In genomic region chr3:179512398-179512797, GRCh38 we compare ENCODE assay signal across 18 cellular contexts.
"Had no signal": no experiment of that assay in that cellular context is flagged by ENCODE, and none has a peak within 500 bp of the region (broad histone marks: within the 10 kb centered on the region; RNA-seq: fewer than 3 reads in every experiment).

No MANE protein-coding gene starts in this region.

- H3K4me3 Mint-ChIP-seq: activated CD4-positive, alpha-beta T cell treated with anti-CD3 and anti-CD28 coated beads, Interleukin-2, amount 10 ng/mL, durations not matched to agents 7 days and 5 days; activated T-cell treated with anti-CD3 and anti-CD28 coated beads, Interleukin-2, amount 50 U/mL, for 72 hours; nephron; stimulated activated effector memory CD8-positive, alpha-beta T cell treated with anti-CD3 and anti-CD28 coated beads, Interleukin-12 subunit alpha, Interleukin-12 subunit beta, amount 100 ng/mL, for 72 hours had no signal

- H3K9me3 ChIP-seq: body of pancreas had no signal

- H3K4me3 ChIP-seq: body of pancreas had no signal

- H3K4me1 Mint-ChIP-seq: activated CD4-positive, alpha-beta T cell treated with anti-CD3 and anti-CD28 coated beads, Interleukin-2, amount 10 ng/mL, durations not matched to agents 7 days and 5 days; stimulated activated effector memory CD8-positive, alpha-beta T cell treated with anti-CD3 and anti-CD28 coated beads, Interleukin-12 subunit alpha, Interleukin-12 subunit beta, amount 100 ng/mL, for 72 hours had no signal

- H3K4me1 ChIP-seq: body of pancreas had no signal

- H3K27me3 ChIP-seq: body of pancreas had no signal

- ATAC-seq: activated naive CD4-positive, alpha-beta T cell treated with anti-CD3 and anti-CD28 coated beads, Interleukin-2, amount 50 U/mL, for 72 hours; activated T-cell treated with anti-CD3 and anti-CD28 coated beads, Interleukin-2, amount 50 U/mL, for 72 hours; body of pancreas; left lobe of liver; stimulated activated effector memory CD8-positive, alpha-beta T cell treated with anti-CD3 and anti-CD28 coated beads, Interleukin-12 subunit alpha, Interleukin-12 subunit beta, amount 100 ng/mL, for 72 hours had no signal

- H3K9me3 Mint-ChIP-seq: activated CD4-positive, alpha-beta T cell treated with anti-CD3 and anti-CD28 coated beads, Interleukin-2, amount 10 ng/mL, durations not matched to agents 7 days and 5 days had no signal

- H3K36me3 Mint-ChIP-seq: stimulated activated effector memory CD8-positive, alpha-beta T cell treated with anti-CD3 and anti-CD28 coated beads, Interleukin-12 subunit alpha, Interleukin-12 subunit beta, amount 100 ng/mL, for 72 hours had no signal

- H3K27ac ChIP-seq: body of pancreas, epithelial cell of prostate had no signal

- H3K27ac Mint-ChIP-seq: activated CD4-positive, alpha-beta T cell treated with anti-CD3 and anti-CD28 coated beads, Interleukin-2, amount 10 ng/mL, durations not matched to agents 7 days and 5 days; activated naive CD4-positive, alpha-beta T cell treated with anti-CD3 and anti-CD28 coated beads, Interleukin-2, amount 50 U/mL, for 72 hours; activated T-cell treated with anti-CD3 and anti-CD28 coated beads, Interleukin-2, amount 50 U/mL, for 72 hours; nephron; stimulated activated effector memory CD8-positive, alpha-beta T cell treated with anti-CD3 and anti-CD28 coated beads, Interleukin-12 subunit alpha, Interleukin-12 subunit beta, amount 100 ng/mL, for 72 hours had no signal

- DNase-seq: activated CD4-positive, alpha-beta T cell treated with anti-CD3 and anti-CD28 coated beads, Interleukin-2, amount 10 ng/mL, durations not matched to agents 7 days and 5 days; activated CD8-positive, alpha-beta memory T cell treated with anti-CD3 and anti-CD28 coated beads, Interleukin-2, amount 50 U/mL, for 48 hours; activated gamma-delta T cell; activated T-cell treated with anti-CD3 and anti-CD28 coated beads, Interleukin-2, amount 50 U/mL, for 72 hours; amniotic stem cell; body of pancreas; cerebellar nuclear complex; dermis blood vessel endothelial cell; islet precursor cell; mammary epithelial cell; stimulated activated CD4-positive, alpha-beta T cell treated with anti-CD3 and anti-CD28 coated beads, Interleukin-12 subunit alpha, Interleukin-12 subunit beta, amount 100 ng/mL, for 4 hours; SW 1271; T-helper 9 cell had no signal
